ENCODE assay signal across 32 cellular contexts in genomic region chr7:4959881-4960280, GRCh38. TPM values are rescaled to one million over a fixed set of nuclear protein-coding genes. Genes with fewer than 3 reads are reported as not detected.
"Had no signal": no experiment of that assay in that cellular context is flagged by ENCODE, and none has a peak within 500 bp of the region (broad histone marks: within the 10 kb centered on the region; RNA-seq: fewer than 3 reads in every experiment).

No MANE protein-coding gene starts in this region.

- H3K4me1 Mint-ChIP-seq: activated CD4-positive, alpha-beta T cell treated with anti-CD3 and anti-CD28 coated beads, Interleukin-2, amount 10 ng/mL, durations not matched to agents 24 days and 14 days; activated T-helper 17 cell treated with anti-CD3 and anti-CD28 coated beads, Interleukin-2, amount 50 U/mL, for 72 hours had no signal

- ATAC-seq: activated CD8-positive, alpha-beta T cell treated with anti-CD3 and anti-CD28 coated beads for 36 hours; activated T-cell treated with anti-CD3 and anti-CD28 coated beads, Interleukin-2, amount 50 U/mL, for 72 hours; activated T-helper 17 cell treated with anti-CD3 and anti-CD28 coated beads, Interleukin-2, amount 50 U/mL, for 72 hours; PC-3; Right ventricle myocardium inferior had no signal

- FAIRE-seq: TTC549 had no signal

- H3K9me3 Mint-ChIP-seq: activated CD4-positive, alpha-beta T cell treated with anti-CD3 and anti-CD28 coated beads, Interleukin-2, amount 10 ng/mL, durations not matched to agents 24 days and 14 days; activated CD8-positive, alpha-beta T cell treated with anti-CD3 and anti-CD28 coated beads for 36 hours; activated naive CD8-positive, alpha-beta T cell treated with anti-CD3 and anti-CD28 coated beads for 36 hours; activated T-cell treated with anti-CD3 and anti-CD28 coated beads, Interleukin-2, amount 50 U/mL, for 72 hours; activated T-helper 17 cell treated with anti-CD3 and anti-CD28 coated beads, Interleukin-2, amount 50 U/mL, for 72 hours; T-helper 1 cell treated with Interleukin-12 subunit alpha and Interleukin-12 subunit beta and Interleukin-4 antibody, amounts not matched to agents 30 μg/mL and 1 μg/mL, for 36 hours; T-helper 2 cell treated with Interferon-gamma antibody and Interleukin-4, amounts not matched to agents 5 μg/mL and 100 μg/mL, for 36 hours had no signal

- H3K4me3 Mint-ChIP-seq: activated CD4-positive, alpha-beta T cell treated with anti-CD3 and anti-CD28 coated beads, Interleukin-2, amount 10 ng/mL, durations not matched to agents 24 days and 14 days; activated CD8-positive, alpha-beta T cell treated with anti-CD3 and anti-CD28 coated beads for 36 hours; activated naive CD8-positive, alpha-beta T cell treated with anti-CD3 and anti-CD28 coated beads for 36 hours; activated T-cell treated with anti-CD3 and anti-CD28 coated beads, Interleukin-2, amount 50 U/mL, for 72 hours; activated T-helper 17 cell treated with anti-CD3 and anti-CD28 coated beads, Interleukin-2, amount 50 U/mL, for 72 hours; T-helper 1 cell treated with Interleukin-12 subunit alpha and Interleukin-12 subunit beta and Interleukin-4 antibody, amounts not matched to agents 30 μg/mL and 1 μg/mL, for 36 hours; T-helper 2 cell treated with Interferon-gamma antibody and Interleukin-4, amounts not matched to agents 5 μg/mL and 100 μg/mL, for 36 hours had no signal

- H3K27ac ChIP-seq: brain microvascular endothelial cell, Peyer's patch had no signal

- H3K4me3 ChIP-seq: MG63 had no signal

- H3K9me3 ChIP-seq: MG63, Peyer's patch had no signal

- H3K36me3 Mint-ChIP-seq: activated naive CD8-positive, alpha-beta T cell treated with anti-CD3 and anti-CD28 coated beads for 36 hours had no signal

- DNase-seq: activated CD4-positive, alpha-beta T cell treated with anti-CD3 and anti-CD28 coated beads, Interleukin-2, amount 10 ng/mL, durations not matched to agents 24 days and 14 days; activated CD4-positive, alpha-beta T cell treated with anti-CD3 and anti-CD28 coated beads, Interleukin-2, amount 50 U/mL, for 4 hours; activated CD8-positive, alpha-beta T cell treated with anti-CD3 and anti-CD28 coated beads for 36 hours; activated naive CD4-positive, alpha-beta T cell; activated naive CD4-positive, alpha-beta T cell treated with anti-CD3 and anti-CD28 coated beads, Interleukin-2, amount 50 U/mL, for 16 hours; activated naive CD8-positive, alpha-beta T cell treated with anti-CD3 and anti-CD28 coated beads for 36 hours; activated T-cell treated with anti-CD3 and anti-CD28 coated beads, Interleukin-2, amount 50 U/mL, for 1 hour; activated T-cell treated with anti-CD3 and anti-CD28 coated beads, Interleukin-2, amount 50 U/mL, for 72 hours; amniotic stem cell; brain microvascular endothelial cell; central memory CD4-positive, alpha-beta T cell; Kasumi-1; MG63; NCI-H1048; NCI-H1105 treated with DMSO at 0.1 percent for 48 hours; NCI-H1436; NCI-H1694; NCI-H1930; NCI-H2081 treated with DMSO at 0.1 percent for 48 hours; NCI-H226; NCI-H446 treated with DMSO at 0.1 percent for 48 hours; NK-92 treated with Interleukin-12 subunit alpha and Interleukin-12 subunit beta, amount 100 ng/mL, for 24 hours; PC-3; RPMI8226 had no signal

- H3K36me3 ChIP-seq: brain microvascular endothelial cell, MG63, Peyer's patch had no signal

- H3K27ac Mint-ChIP-seq: activated CD4-positive, alpha-beta T cell treated with anti-CD3 and anti-CD28 coated beads, Interleukin-2, amount 10 ng/mL, durations not matched to agents 24 days and 14 days; activated CD8-positive, alpha-beta T cell treated with anti-CD3 and anti-CD28 coated beads for 36 hours; activated naive CD8-positive, alpha-beta T cell treated with anti-CD3 and anti-CD28 coated beads for 36 hours; activated T-cell treated with anti-CD3 and anti-CD28 coated beads, Interleukin-2, amount 50 U/mL, for 72 hours; activated T-helper 17 cell treated with anti-CD3 and anti-CD28 coated beads, Interleukin-2, amount 50 U/mL, for 72 hours; T-helper 1 cell treated with Interleukin-12 subunit alpha and Interleukin-12 subunit beta and Interleukin-4 antibody, amounts not matched to agents 30 μg/mL and 1 μg/mL, for 36 hours; T-helper 2 cell treated with Interferon-gamma antibody and Interleukin-4, amounts not matched to agents 5 μg/mL and 100 μg/mL, for 36 hours had no signal

RNA-seq across cellular contexts. Expression of gene MMD2, which starts 0.9 kb away (rescaled TPM):
- total RNA-seq: activated CD4-positive, alpha-beta T cell treated with anti-CD3 and anti-CD28 coated beads, Interleukin-2, amount 10 ng/mL, durations not matched to agents 24 days and 14 days; activated CD8-positive, alpha-beta memory T cell treated with anti-CD3 and anti-CD28 coated beads for 36 hours; activated CD8-positive, alpha-beta T cell treated with anti-CD3 and anti-CD28 coated beads for 36 hours; activated naive CD8-positive, alpha-beta T cell treated with anti-CD3 and anti-CD28 coated beads for 36 hours; activated T-cell treated with anti-CD3 and anti-CD28 coated beads, Interleukin-2, amount 50 U/mL, for 72 hours; activated T-helper 17 cell treated with anti-CD3 and anti-CD28 coated beads, Interleukin-2, amount 50 U/mL, for 72 hours; aorta; PC-3; Peyer's patch; Right ventricle myocardium inferior had no signal
- polyA plus RNA-seq: aorta had no signal
